In genomic region chr14:68312884-68313725, GRCh38 we compare ENCODE assay signal across 11 cellular contexts.
DNase-seq lines count a peak whose midpoint lies in the region; ATAC-seq and TF ChIP-seq lines count a peak whose summit lies in the region.
"Had no signal": no experiment of that assay in that cellular context is flagged by ENCODE, and none has a peak within 500 bp of the region (broad histone marks: within the 10 kb centered on the region; RNA-seq: fewer than 3 reads in every experiment).

No MANE protein-coding gene starts in this region.

- in situ Hi-C loops in gastrocnemius medialis (cut with MboI; ENCODE audit: low sequenced_read_pairs in 4 of 4): no loop called here

- H3K27me3 Mint-ChIP-seq in T-helper 2 cell treated with Interferon-gamma antibody and Interleukin-4, amounts not matched to agents 5 μg/mL and 100 μg/mL, for 36 hours (ENCODE audit: low read depth): no peaks in the 10 kb centered on the region
- H3K27me3 Mint-ChIP-seq in stimulated activated naive B cell treated with anti-CD40 and anti-IgM and Interleukin-4, amounts not matched to agents 10 μg/mL and 1 μg/mL and 100 μg/mL, for 72 hours: no peaks in the 10 kb centered on the region

- no peaks in the 10 kb centered on the region for H3K9me3 ChIP-seq in gastrocnemius medialis
- H3K9me3 ChIP-seq in tibial artery: no peaks in the 10 kb centered on the region

- no peak for TF ChIP-seq CTCF in gastrocnemius medialis (IDR thresholded peaks at IDR 0.05 in 4 of 5, conservative IDR thresholded peaks at IDR 0.05 in 1 of 5)
- TF ChIP-seq CTCF in tibial artery (IDR thresholded peaks at IDR 0.05): no peak

- H3K36me3 ChIP-seq in gastrocnemius medialis (no peaks in the 10 kb centered on the region), tibial artery (no peaks in the 10 kb centered on the region)

- no peak overlapping the region for H3K4me3 ChIP-seq in gastrocnemius medialis
- H3K4me3 ChIP-seq in tibial artery: no peak overlapping the region
- H3K4me3 ChIP-seq: BLaER1, lung had no signal

- H3K4me1 ChIP-seq in gastrocnemius medialis: peaks cover 1 to 16% of the 10 kb centered on the region in 2 donors
- H3K4me1 ChIP-seq in tibial artery: peaks cover 0 to 14% (median 13%) of the 10 kb centered on the region in 4 donors

- no peak for TF ChIP-seq POLR2A in gastrocnemius medialis (IDR thresholded peaks at IDR 0.05)

- H3K27ac ChIP-seq in gastrocnemius medialis: no peak overlapping the region
- no peak overlapping the region for H3K27ac ChIP-seq in tibial artery
- H3K27ac ChIP-seq: BLaER1 had no signal

- peak; percentile 65 for DNase-seq in activated effector memory CD4-positive, alpha-beta T cell treated with anti-CD3 and anti-CD28 coated beads, Interleukin-2, amount 50 U/mL, for 16 hours
- no peak for DNase-seq in activated effector memory CD4-positive, alpha-beta T cell treated with Interleukin-2 at 50 U/mL for 16 hours
- peak; percentile 19 for DNase-seq in T-helper 2 cell treated with Interferon-gamma antibody and Interleukin-4, amounts not matched to agents 5 μg/mL and 100 μg/mL, for 36 hours (ENCODE audit: low spot score)
- DNase-seq in stimulated activated naive B cell treated with anti-CD40 and anti-IgM and Interleukin-4, amounts not matched to agents 10 μg/mL and 1 μg/mL and 100 μg/mL, for 72 hours: peak; percentile 74
- no peak for DNase-seq in gastrocnemius medialis
- no peak for DNase-seq in EL
- no peak for DNase-seq in tibial artery
- DNase-seq: cortex of kidney had no signal

- no peaks in the 10 kb centered on the region for H3K9me3 Mint-ChIP-seq in T-helper 2 cell treated with Interferon-gamma antibody and Interleukin-4, amounts not matched to agents 5 μg/mL and 100 μg/mL, for 36 hours
- peaks cover 2 to 6% of the 10 kb centered on the region in 2 donors for H3K9me3 Mint-ChIP-seq in stimulated activated naive B cell treated with anti-CD40 and anti-IgM and Interleukin-4, amounts not matched to agents 10 μg/mL and 1 μg/mL and 100 μg/mL, for 72 hours

- H3K36me3 Mint-ChIP-seq in T-helper 2 cell treated with Interferon-gamma antibody and Interleukin-4, amounts not matched to agents 5 μg/mL and 100 μg/mL, for 36 hours (ENCODE audit: low read depth): peaks cover 3% of the 10 kb centered on the region
- H3K36me3 Mint-ChIP-seq in stimulated activated naive B cell treated with anti-CD40 and anti-IgM and Interleukin-4, amounts not matched to agents 10 μg/mL and 1 μg/mL and 100 μg/mL, for 72 hours: peaks cover 7 to 26% of the 10 kb centered on the region in 2 donors

- intact Hi-C loops in gastrocnemius medialis (cut with DNase I; ENCODE audit: low total_unique reads) (no loop called here), tibial artery (cut with DNase I; ENCODE audit: low total_unique reads) (no loop called here)

- H3K27me3 ChIP-seq in gastrocnemius medialis (no peaks in the 10 kb centered on the region), tibial artery (no peaks in the 10 kb centered on the region)
- H3K27me3 ChIP-seq: BLaER1 had no signal

- no peak overlapping the region for H3K27ac Mint-ChIP-seq in T-helper 2 cell treated with Interferon-gamma antibody and Interleukin-4, amounts not matched to agents 5 μg/mL and 100 μg/mL, for 36 hours
- peak overlapping the region; percentile 96 for H3K27ac Mint-ChIP-seq in stimulated activated naive B cell treated with anti-CD40 and anti-IgM and Interleukin-4, amounts not matched to agents 10 μg/mL and 1 μg/mL and 100 μg/mL, for 72 hours

- H3K4me3 Mint-ChIP-seq in T-helper 2 cell treated with Interferon-gamma antibody and Interleukin-4, amounts not matched to agents 5 μg/mL and 100 μg/mL, for 36 hours: no peak overlapping the region
- peak overlapping the region; percentile 57 to 70 for H3K4me3 Mint-ChIP-seq in stimulated activated naive B cell treated with anti-CD40 and anti-IgM and Interleukin-4, amounts not matched to agents 10 μg/mL and 1 μg/mL and 100 μg/mL, for 72 hours

- peaks cover 7% of the 10 kb centered on the region for H3K4me1 Mint-ChIP-seq in T-helper 2 cell treated with Interferon-gamma antibody and Interleukin-4, amounts not matched to agents 5 μg/mL and 100 μg/mL, for 36 hours (ENCODE audit: low read depth)
- H3K4me1 Mint-ChIP-seq in stimulated activated naive B cell treated with anti-CD40 and anti-IgM and Interleukin-4, amounts not matched to agents 10 μg/mL and 1 μg/mL and 100 μg/mL, for 72 hours: peaks cover 57 to 86% of the 10 kb centered on the region in 2 donors

- ATAC-seq in HG02840 (IDR thresholded peaks at IDR 0.05; ENCODE audit: low FRiP score, unreplicated experiment) (peak; percentile 92), gastrocnemius medialis (no peak)
- peak; percentile 92 to 93 for ATAC-seq in stimulated activated naive B cell treated with anti-CD40 and anti-IgM and Interleukin-4, amounts not matched to agents 10 μg/mL and 1 μg/mL and 100 μg/mL, for 72 hours (replicated peaks)

Comparison
In these comparisons a context has a peak if more than half of its experiments do, and no peak if none do; other contexts are left out.
1. DNase-seq: peak in activated effector memory CD4-positive, alpha-beta T cell treated with anti-CD3 and anti-CD28 coated beads, Interleukin-2, amount 50 U/mL, for 16 hours (single experiment), T-helper 2 cell treated with Interferon-gamma antibody and Interleukin-4, amounts not matched to agents 5 μg/mL and 100 μg/mL, for 36 hours (single experiment) and stimulated activated naive B cell treated with anti-CD40 and anti-IgM and Interleukin-4, amounts not matched to agents 10 μg/mL and 1 μg/mL and 100 μg/mL, for 72 hours (single experiment); none in activated effector memory CD4-positive, alpha-beta T cell treated with Interleukin-2 at 50 U/mL for 16 hours (single experiment), gastrocnemius medialis (0 of 2), EL (single experiment) and tibial artery (0 of 2).
2. ATAC-seq: peak in HG02840 (single experiment) and stimulated activated naive B cell treated with anti-CD40 and anti-IgM and Interleukin-4, amounts not matched to agents 10 μg/mL and 1 μg/mL and 100 μg/mL, for 72 hours (2 of 2); none in gastrocnemius medialis (0 of 2).